24 cellular contexts compared by ENCODE assay signal in genomic region chr13:54934121-54934520, GRCh38.
"Had no signal": no experiment of that assay in that cellular context is flagged by ENCODE, and none has a peak within 500 bp of the region (broad histone marks: within the 10 kb centered on the region; RNA-seq: fewer than 3 reads in every experiment).

No MANE protein-coding gene starts in this region.

- H3K27ac Mint-ChIP-seq: activated CD4-positive, alpha-beta memory T cell treated with anti-CD3 and anti-CD28 coated beads for 36 hours; activated naive CD4-positive, alpha-beta T cell treated with anti-CD3 and anti-CD28 coated beads for 36 hours; activated naive CD8-positive, alpha-beta T cell treated with anti-CD3 and anti-CD28 coated beads, Interleukin-2, amount 10 ng/mL, durations not matched to agents 7 days and 5 days; activated T-cell treated with anti-CD3 and anti-CD28 coated beads, Interleukin-2, amount 50 U/mL, for 72 hours; dendritic cell treated with granulocyte-macrophage colony-stimulating factor and Interleukin-4, amounts not matched to agents 40 ng/mL and 50 ng/mL, for 4 days; naive thymus-derived CD4-positive, alpha-beta T cell; stimulated activated naive B cell treated with anti-CD40 and anti-IgM and Interleukin-4, amounts not matched to agents 10 μg/mL and 1 μg/mL and 100 μg/mL, for 72 hours; T-helper 17 cell had no signal

- H3K36me3 ChIP-seq: lower lobe of right lung, right lobe of liver, transverse colon had no signal

- ATAC-seq: activated T-cell treated with anti-CD3 and anti-CD28 coated beads, Interleukin-2, amount 50 U/mL, for 72 hours; left lobe of liver; lower lobe of right lung; naive thymus-derived CD4-positive, alpha-beta T cell; right lobe of liver; stimulated activated naive B cell treated with anti-CD40 and anti-IgM and Interleukin-4, amounts not matched to agents 10 μg/mL and 1 μg/mL and 100 μg/mL, for 72 hours; T-helper 17 cell had no signal

- H3K27ac ChIP-seq: lower lobe of right lung, right lobe of liver, transverse colon had no signal

- DNase-seq: activated CD4-positive, alpha-beta memory T cell treated with anti-CD3 and anti-CD28 coated beads for 36 hours; activated CD4-positive, alpha-beta T cell treated with anti-CD3 and anti-CD28 coated beads for 48 hours; activated effector memory CD4-positive, alpha-beta T cell treated with Interleukin-2 at 50 U/mL for 16 hours; activated naive CD4-positive, alpha-beta T cell treated with anti-CD3 and anti-CD28 coated beads for 36 hours; activated naive CD8-positive, alpha-beta T cell treated with anti-CD3 and anti-CD28 coated beads, Interleukin-2, amount 10 ng/mL, durations not matched to agents 7 days and 5 days; activated T-cell treated with anti-CD3 and anti-CD28 coated beads, Interleukin-2, amount 50 U/mL, for 72 hours; amniotic stem cell; caudate nucleus; effector CD4-positive, alpha-beta T cell; erythroblast; glutamatergic neuron; hippocampal formation; lower lobe of right lung; naive thymus-derived CD4-positive, alpha-beta T cell; posterior cingulate gyrus; right lobe of liver; stimulated activated CD4-positive, alpha-beta T cell treated with anti-CD3 and anti-CD28 coated beads, Interleukin-2, amount 100 ng/mL, for 24 hours; stimulated activated naive B cell treated with anti-CD40 and anti-IgM and Interleukin-4, amounts not matched to agents 10 μg/mL and 1 μg/mL and 100 μg/mL, for 72 hours; T-helper 17 cell; transverse colon had no signal

- H3K27me3 ChIP-seq: right lobe of liver, transverse colon had no signal

- H3K27me3 Mint-ChIP-seq: activated CD4-positive, alpha-beta memory T cell treated with anti-CD3 and anti-CD28 coated beads for 36 hours; activated naive CD8-positive, alpha-beta T cell treated with anti-CD3 and anti-CD28 coated beads, Interleukin-2, amount 10 ng/mL, durations not matched to agents 7 days and 5 days; dendritic cell treated with granulocyte-macrophage colony-stimulating factor and Interleukin-4, amounts not matched to agents 40 ng/mL and 50 ng/mL, for 4 days; naive thymus-derived CD4-positive, alpha-beta T cell; stimulated activated naive B cell treated with anti-CD40 and anti-IgM and Interleukin-4, amounts not matched to agents 10 μg/mL and 1 μg/mL and 100 μg/mL, for 72 hours; T-helper 17 cell had no signal

- H3K4me3 ChIP-seq: lower lobe of right lung, right lobe of liver, skin epidermis, transverse colon had no signal

- H3K4me3 Mint-ChIP-seq: activated CD4-positive, alpha-beta memory T cell treated with anti-CD3 and anti-CD28 coated beads for 36 hours; activated naive CD4-positive, alpha-beta T cell treated with anti-CD3 and anti-CD28 coated beads for 36 hours; activated naive CD8-positive, alpha-beta T cell treated with anti-CD3 and anti-CD28 coated beads, Interleukin-2, amount 10 ng/mL, durations not matched to agents 7 days and 5 days; activated T-cell treated with anti-CD3 and anti-CD28 coated beads, Interleukin-2, amount 50 U/mL, for 72 hours; dendritic cell treated with granulocyte-macrophage colony-stimulating factor and Interleukin-4, amounts not matched to agents 40 ng/mL and 50 ng/mL, for 4 days; naive thymus-derived CD4-positive, alpha-beta T cell; neural crest cell; stimulated activated naive B cell treated with anti-CD40 and anti-IgM and Interleukin-4, amounts not matched to agents 10 μg/mL and 1 μg/mL and 100 μg/mL, for 72 hours; T-helper 17 cell had no signal

- H3K9me3 ChIP-seq: lower lobe of right lung, right lobe of liver, transverse colon had no signal

- H3K36me3 Mint-ChIP-seq: activated CD4-positive, alpha-beta memory T cell treated with anti-CD3 and anti-CD28 coated beads for 36 hours; activated naive CD8-positive, alpha-beta T cell treated with anti-CD3 and anti-CD28 coated beads, Interleukin-2, amount 10 ng/mL, durations not matched to agents 7 days and 5 days; naive thymus-derived CD4-positive, alpha-beta T cell; stimulated activated naive B cell treated with anti-CD40 and anti-IgM and Interleukin-4, amounts not matched to agents 10 μg/mL and 1 μg/mL and 100 μg/mL, for 72 hours had no signal

- H3K4me1 ChIP-seq: lower lobe of right lung, right lobe of liver, transverse colon had no signal

- H3K4me1 Mint-ChIP-seq: activated naive CD8-positive, alpha-beta T cell treated with anti-CD3 and anti-CD28 coated beads, Interleukin-2, amount 10 ng/mL, durations not matched to agents 7 days and 5 days; naive thymus-derived CD4-positive, alpha-beta T cell; stimulated activated naive B cell treated with anti-CD40 and anti-IgM and Interleukin-4, amounts not matched to agents 10 μg/mL and 1 μg/mL and 100 μg/mL, for 72 hours; T-helper 17 cell had no signal
